ENCODE assay signal across 9 cellular contexts in genomic region chr6:13485303-13485702, GRCh38. TPM values are rescaled to one million over a fixed set of nuclear protein-coding genes. Genes with fewer than 3 reads are reported as not detected.
DNase-seq lines count a peak whose midpoint lies in the region; ATAC-seq and TF ChIP-seq lines count a peak whose summit lies in the region.
"Had no signal": no experiment of that assay in that cellular context is flagged by ENCODE, and none has a peak within 500 bp of the region (broad histone marks: within the 10 kb centered on the region; RNA-seq: fewer than 3 reads in every experiment).

No MANE protein-coding gene starts in this region.

- no peaks in the 10 kb centered on the region for H3K9me3 ChIP-seq in Peyer's patch

- no peak for ATAC-seq in GM18873 (IDR thresholded peaks at IDR 0.05; ENCODE audit: low FRiP score, unreplicated experiment)

- H3K36me3 ChIP-seq in Peyer's patch = no peaks in the 10 kb centered on the region

- peak overlapping the region; percentile 64 to 97 (median 82) for H3K4me3 ChIP-seq in Peyer's patch

- H3K4me1 ChIP-seq in Peyer's patch = peaks cover 0 to 26% (median 4%) of the 10 kb centered on the region in 4 donors

- DNase-seq in G401 (ENCODE audit: low spot score) (peak; percentile 53), Peyer's patch (no peak), erythroblast (lab: John Stamatoyannopoulos, UW) (peak; percentile 27 to 55), pons (ENCODE audit: low spot score) (peak; percentile 30), anterior cingulate cortex (lab: John Stamatoyannopoulos, UW) (no peak), HuH-7.5 (ENCODE audit: low spot score) (no peak), DMS114 treated with DMSO at 0.1 percent for 48 hours (lab: John Stamatoyannopoulos, UW; ENCODE audit: unreplicated experiment) (no peak)

- TF ChIP-seq POLR2A in Peyer's patch (IDR thresholded peaks at IDR 0.05) (no peak), erythroblast (IDR thresholded peaks at IDR 0.05; ENCODE audit: low read length) (no peak)

- H3K27ac ChIP-seq in Peyer's patch = peak overlapping the region in 3 of 4 donors; percentile 88 to 96 (median 93)
- H3K27ac ChIP-seq: VCaP had no signal

- no peaks in the 10 kb centered on the region for H3K27me3 ChIP-seq in Peyer's patch

- in situ Hi-C loops in G401 (cut with HindIII; ENCODE audit: low sequenced_read_pairs) = no loop called here

- no peak for TF ChIP-seq CTCF in Peyer's patch (IDR thresholded peaks at IDR 0.05)

RNA-seq across cellular contexts. Expression of gene GFOD1, which starts 2.1 kb away (rescaled TPM):
- not detected in 2 replicates for total RNA-seq in G401 (2014; rRNA removed; shearing (Covaris generic))
- 10 to 100 TPM; 10.7 to 24.2 (median 17.6) TPM for total RNA-seq in Peyer's patch

Comparison
In these comparisons a context has a peak if more than half of its experiments do, and no peak if none do; other contexts are left out.
1. DNase-seq: peak in G401 (single experiment), erythroblast (2 of 2) and pons (single experiment); none in Peyer's patch (0 of 3), anterior cingulate cortex (0 of 58), HuH-7.5 (single experiment) and DMS114 treated with DMSO at 0.1 percent for 48 hours (single experiment).
2. RNA of gene GFOD1, which starts 2.1 kb away (total RNA-seq): 10.7 to 24.2 TPM in Peyer's patch; not detected in G401; every median in the first group is over 10 times any median in the second.